ENCODE assay signal across 8 cellular contexts in genomic region chr6:99393366-99393697, GRCh38. TPM values are rescaled to one million over a fixed set of nuclear protein-coding genes. Genes with fewer than 3 reads are reported as not detected.
DNase-seq lines count a peak whose midpoint lies in the region; ATAC-seq and FAIRE-seq lines count a peak whose summit lies in the region.

No MANE protein-coding gene starts in this region.

- H3K9ac ChIP-seq in mucosa of rectum (ENCODE audit: low read depth in 1 of 2, low read length in 2 of 2): peak overlapping the region; percentile 75 to 82

- no peak for FAIRE-seq in frontal cortex (lab: Jason Lieb, UNC)

- no peaks in the 10 kb centered on the region for H3K9me3 ChIP-seq in CD4-positive, CD25-positive, alpha-beta regulatory T cell (ENCODE audit: control insufficient read depth in 2 of 2, low read length in 2 of 2)
- no peaks in the 10 kb centered on the region for H3K9me3 ChIP-seq in mucosa of rectum (ENCODE audit: control insufficient read depth in 2 of 2, low read length in 2 of 2)

- H3K36me3 Mint-ChIP-seq in CD4-positive, CD25-positive, alpha-beta regulatory T cell: no peaks in the 10 kb centered on the region

- H3K4me1 Mint-ChIP-seq in CD4-positive, CD25-positive, alpha-beta regulatory T cell: peaks cover 18 to 22% (median 19%) of the 10 kb centered on the region in 4 donors

- H3K27ac ChIP-seq in CD4-positive, CD25-positive, alpha-beta regulatory T cell (ENCODE audit: insufficient read depth, low read length, poor library complexity, severe bottlenecking): peak overlapping the region; percentile 7
- H3K27ac ChIP-seq in caudate nucleus (ENCODE audit: low read depth, low read length) (peak overlapping the region; percentile 75), mucosa of rectum (ENCODE audit: low read depth in 2 of 2, low read length in 2 of 2) (peak overlapping the region in 1 of 2 donors; percentile 81)

- no peaks in the 10 kb centered on the region for H3K27me3 ChIP-seq in CD4-positive, CD25-positive, alpha-beta regulatory T cell (ENCODE audit: control insufficient read depth, insufficient read depth, low read length)
- H3K27me3 ChIP-seq in mucosa of rectum (ENCODE audit: control insufficient read depth in 2 of 2, insufficient read depth in 2 of 2, low read length in 2 of 2): no peaks in the 10 kb centered on the region

- peaks cover 0 to 2% (median 0%) of the 10 kb centered on the region in 7 donors for H3K9me3 Mint-ChIP-seq in CD4-positive, CD25-positive, alpha-beta regulatory T cell

- no peak for DNase-seq in CD4-positive, CD25-positive, alpha-beta regulatory T cell
- DNase-seq in caudate nucleus (lab: John Stamatoyannopoulos, UW) (no peak), frontal cortex (ENCODE audit: low spot score in 2 of 2) (no peak), mucosa of gallbladder (ENCODE audit: low spot score) (no peak), NCI-H2029 (lab: John Stamatoyannopoulos, UW) (no peak)

- H3K4me3 Mint-ChIP-seq in CD4-positive, CD25-positive, alpha-beta regulatory T cell: peak overlapping the region; percentile 93 to 98 (median 96)

- H3K27me3 Mint-ChIP-seq in CD4-positive, CD25-positive, alpha-beta regulatory T cell: no peaks in the 10 kb centered on the region

- peak; percentile 3 to 9 for ATAC-seq in CD4-positive, CD25-positive, alpha-beta regulatory T cell (ENCODE audit: low read depth in 2 of 2)
- ATAC-seq in GM21367 (IDR thresholded peaks at IDR 0.05; ENCODE audit: unreplicated experiment) (peak; percentile 22), HG03575 (IDR thresholded peaks at IDR 0.05; ENCODE audit: extremely low read depth, insufficient number of reproducible peaks, low FRiP score, unreplicated experiment) (peak; percentile 6)

- H3K36me3 ChIP-seq in CD4-positive, CD25-positive, alpha-beta regulatory T cell (ENCODE audit: control insufficient read depth, insufficient read depth, low read length): no peaks in the 10 kb centered on the region
- peaks cover 0 to 3% of the 10 kb centered on the region in 2 donors for H3K36me3 ChIP-seq in mucosa of rectum (ENCODE audit: control insufficient read depth in 2 of 2, insufficient read depth in 2 of 2, low read length in 2 of 2)

- H3K4me1 ChIP-seq in CD4-positive, CD25-positive, alpha-beta regulatory T cell (ENCODE audit: control insufficient read depth, insufficient read depth, low read length, poor library complexity, severe bottlenecking): peaks cover 10% of the 10 kb centered on the region
- H3K4me1 ChIP-seq in mucosa of rectum (ENCODE audit: control insufficient read depth in 2 of 2, insufficient read depth in 2 of 2, low read length in 2 of 2): peaks cover 0 to 3% of the 10 kb centered on the region in 2 donors

- H3K27ac Mint-ChIP-seq in CD4-positive, CD25-positive, alpha-beta regulatory T cell: peak overlapping the region; percentile 91 to 95 (median 94)

- H3K4me3 ChIP-seq in CD4-positive, CD25-positive, alpha-beta regulatory T cell (ENCODE audit: low read depth, low read length): peak overlapping the region; percentile 85
- peak overlapping the region; percentile 82 to 92 for H3K4me3 ChIP-seq in mucosa of rectum (ENCODE audit: low read length in 2 of 2)

RNA-seq across cellular contexts. Expression of gene COQ3, which starts 0.7 kb away (rescaled TPM):
- total RNA-seq in CD4-positive, CD25-positive, alpha-beta regulatory T cell: 1.4 TPM
- 1 to 10 TPM; 6.2 to 8.0 (median 6.9) TPM for polyA plus RNA-seq in CD4-positive, CD25-positive, alpha-beta regulatory T cell
- total RNA-seq in frontal cortex (11.8 TPM), mucosa of gallbladder (4.3 TPM)

RNA-seq across cellular contexts. Expression of gene PNISR, which starts 31.8 kb away (rescaled TPM):
- total RNA-seq in CD4-positive, CD25-positive, alpha-beta regulatory T cell: 301 TPM
- polyA plus RNA-seq in CD4-positive, CD25-positive, alpha-beta regulatory T cell: 10 to 100 TPM; 55.4 to 79.2 (median 69.2) TPM
- total RNA-seq in frontal cortex (90.9 TPM), mucosa of gallbladder (104 TPM)

RNA-seq across cellular contexts. Expression of gene FAXC, which starts 43.9 kb away (rescaled TPM):
- total RNA-seq in CD4-positive, CD25-positive, alpha-beta regulatory T cell: not detected
- not detected for polyA plus RNA-seq in CD4-positive, CD25-positive, alpha-beta regulatory T cell
- total RNA-seq in frontal cortex (41.6 TPM), mucosa of gallbladder (7.3 TPM)
